In the genomic region with DNA sequence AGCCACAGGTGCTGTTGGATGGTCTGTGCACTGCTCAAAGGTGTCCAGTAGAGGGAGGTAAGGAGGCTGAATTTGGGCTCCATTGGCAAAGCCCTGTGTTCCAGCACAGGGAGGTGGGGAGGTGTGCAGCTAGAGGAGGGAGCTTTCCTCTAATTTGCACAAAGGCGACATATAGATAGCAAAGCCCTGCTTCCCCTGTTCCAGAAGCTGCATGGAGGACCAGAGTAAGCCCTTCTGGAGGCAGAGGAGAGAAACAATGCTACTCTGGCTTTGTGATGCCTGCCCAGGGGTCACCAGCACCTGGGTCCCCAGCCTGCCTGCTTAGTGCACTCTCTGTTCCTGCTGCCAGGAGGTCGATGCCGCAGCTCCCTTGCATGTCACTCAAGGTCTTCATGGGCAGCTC, we compare ENCODE assay signal across 8 cellular contexts. TPM values are rescaled to one million over a fixed set of nuclear protein-coding genes. Genes with fewer than 3 reads are reported as not detected.
DNase-seq lines count a peak whose midpoint lies in the region; ATAC-seq, FAIRE-seq and TF ChIP-seq lines count a peak whose summit lies in the region.

No MANE protein-coding gene starts in this region.

- no peak overlapping the region for H3K27ac ChIP-seq in CD4-positive, alpha-beta T cell (ENCODE audit: low read depth, low read length)
- no peak overlapping the region for H3K27ac ChIP-seq in keratinocyte (ENCODE audit: control insufficient read depth, insufficient read depth, low read length)
- H3K27ac ChIP-seq in substantia nigra (ENCODE audit: low read depth, low read length, poor library complexity, severe bottlenecking): peak overlapping the region; percentile 14

- no peak for TF ChIP-seq POLR2A in GM18505 (IDR thresholded peaks at IDR 0.05; ENCODE audit: borderline replicate concordance, extremely low read depth, insufficient read depth, insufficient read length)

- H3K27me3 ChIP-seq in CD4-positive, alpha-beta T cell (ENCODE audit: control insufficient read depth, insufficient read depth, low read length): peaks cover 34% of the 10 kb centered on the region
- peaks cover 22% of the 10 kb centered on the region for H3K27me3 ChIP-seq in keratinocyte (ENCODE audit: control insufficient read depth, extremely low read depth, insufficient read depth, low read length)

- ATAC-seq in CD4-positive, alpha-beta T cell (ENCODE audit: poor library complexity): no peak
- ATAC-seq in GM18505 (IDR thresholded peaks at IDR 0.05; ENCODE audit: unreplicated experiment) (peak; percentile 74), HG02759 (IDR thresholded peaks at IDR 0.05; ENCODE audit: unreplicated experiment) (peak; percentile 78)

- H3K9ac ChIP-seq in keratinocyte (ENCODE audit: control insufficient read depth, extremely low read depth, insufficient read depth, low read length): no peak overlapping the region

- TF ChIP-seq CTCF in CD4-positive, alpha-beta T cell (IDR thresholded peaks at IDR 0.05): peak; percentile 56
- peak; percentile 84 to 92 (median 90) for TF ChIP-seq CTCF in keratinocyte (optimal IDR thresholded peaks at IDR 0.05 in 1 of 3, IDR thresholded peaks at IDR 0.05 in 1 of 3, conservative IDR thresholded peaks at IDR 0.05 in 1 of 3; ENCODE audit: extremely low read depth in 1 of 3, insufficient read depth in 2 of 3, low read length in 3 of 3)

- peaks cover 4% of the 10 kb centered on the region for H3K9me1 ChIP-seq in keratinocyte (ENCODE audit: control insufficient read depth, extremely low read depth, insufficient read depth, low read length)

- POLR2A ChIA-PET in CD4-positive, alpha-beta T cell (lab: Charles Lee): no interaction called here

- peak; percentile 74 for FAIRE-seq in keratinocyte (lab: Jason Lieb, UNC)

- H3K79me2 ChIP-seq in keratinocyte (ENCODE audit: control insufficient read depth, insufficient read depth, low read length): peaks cover 15% of the 10 kb centered on the region

- H3K4me1 Mint-ChIP-seq in CD4-positive, alpha-beta T cell (ENCODE audit: low read depth): no peaks in the 10 kb centered on the region
- H3K4me1 Mint-ChIP-seq in activated naive CD8-positive, alpha-beta T cell treated with anti-CD3 and anti-CD28 coated beads for 36 hours: peaks cover 3% of the 10 kb centered on the region

- no peak for DNase-seq in CD4-positive, alpha-beta T cell
- DNase-seq in NCI-H1105 treated with DMSO at 0.1 percent for 48 hours (lab: John Stamatoyannopoulos, UW) (peak; percentile 9), keratinocyte (ENCODE audit: low read depth, low spot score) (no peak), substantia nigra (lab: John Stamatoyannopoulos, UW) (peak in 3 of 49 donors; percentile 26 to 45 (median 36)), amniotic stem cell (lab: John Stamatoyannopoulos, UW) (no peak)
- peak; percentile 20 for DNase-seq in activated naive CD8-positive, alpha-beta T cell treated with anti-CD3 and anti-CD28 coated beads for 36 hours

- dilution Hi-C loops in keratinocyte (cut with MboI; ENCODE audit: extremely low pct_ligation_motif_present, low sequenced_read_pairs): no loop called here

- no peaks in the 10 kb centered on the region for H4K20me1 ChIP-seq in keratinocyte (ENCODE audit: control insufficient read depth, extremely low read depth, insufficient read depth, low read length)

- CTCF ChIA-PET in CD4-positive, alpha-beta T cell (lab: Charles Lee): no interaction called here

- intact Hi-C loops in CD4-positive, alpha-beta T cell (cut with DNase I, micrococcal nuclease): loop anchor here in 1 of 2 experiments (5.0 kb wide), 1 partner anchor 246 kb away; no protein-coding TSS in a partner anchor

- H2AFZ ChIP-seq in keratinocyte (ENCODE audit: control insufficient read depth, low read length): no peak overlapping the region

- H3K4me3 ChIP-seq in keratinocyte (ENCODE audit: control insufficient read depth in 2 of 3, extremely low read depth in 1 of 3, insufficient read depth in 2 of 3, low read depth in 1 of 3, low read length in 3 of 3): no peak overlapping the region

- H3K4me2 ChIP-seq in keratinocyte (ENCODE audit: control insufficient read depth, extremely low read depth, insufficient read depth, low read depth, low read length): no peak overlapping the region

- H3K27ac Mint-ChIP-seq in CD4-positive, alpha-beta T cell: no peak overlapping the region
- H3K27ac Mint-ChIP-seq in activated naive CD8-positive, alpha-beta T cell treated with anti-CD3 and anti-CD28 coated beads for 36 hours: no peak overlapping the region

- peaks cover 25% of the 10 kb centered on the region for H3K4me1 ChIP-seq in keratinocyte (ENCODE audit: control insufficient read depth, extremely low read depth, insufficient read depth, low read length)

- no peaks in the 10 kb centered on the region for H3K9me3 Mint-ChIP-seq in CD4-positive, alpha-beta T cell
- no peaks in the 10 kb centered on the region for H3K9me3 Mint-ChIP-seq in activated naive CD8-positive, alpha-beta T cell treated with anti-CD3 and anti-CD28 coated beads for 36 hours

- no peaks in the 10 kb centered on the region for H3K9me3 ChIP-seq in CD4-positive, alpha-beta T cell (ENCODE audit: control insufficient read depth, low read length)
- H3K9me3 ChIP-seq in keratinocyte (ENCODE audit: control insufficient read depth, low read depth, low read length): no peaks in the 10 kb centered on the region

- no peak overlapping the region for H3K4me3 Mint-ChIP-seq in CD4-positive, alpha-beta T cell
- H3K4me3 Mint-ChIP-seq in activated naive CD8-positive, alpha-beta T cell treated with anti-CD3 and anti-CD28 coated beads for 36 hours: no peak overlapping the region

- no peaks in the 10 kb centered on the region for H3K36me3 ChIP-seq in keratinocyte (ENCODE audit: control insufficient read depth in 2 of 2, extremely low read depth in 1 of 2, insufficient read depth in 2 of 2, low read length in 2 of 2)

- peaks cover 71% of the 10 kb centered on the region for H3K27me3 Mint-ChIP-seq in CD4-positive, alpha-beta T cell
- H3K27me3 Mint-ChIP-seq in activated naive CD8-positive, alpha-beta T cell treated with anti-CD3 and anti-CD28 coated beads for 36 hours: peaks cover 53% of the 10 kb centered on the region

- H3K36me3 Mint-ChIP-seq in CD4-positive, alpha-beta T cell (ENCODE audit: low read depth): no peaks in the 10 kb centered on the region
- no peaks in the 10 kb centered on the region for H3K36me3 Mint-ChIP-seq in activated naive CD8-positive, alpha-beta T cell treated with anti-CD3 and anti-CD28 coated beads for 36 hours

RNA-seq across cellular contexts. Expression of gene ARHGAP22, which starts 3.4 kb away (rescaled TPM):
- total RNA-seq in CD4-positive, alpha-beta T cell: not detected
- not detected for total RNA-seq in activated naive CD8-positive, alpha-beta T cell treated with anti-CD3 and anti-CD28 coated beads for 36 hours
- polyA plus RNA-seq in keratinocyte: 4.9 to 8.7 TPM (median 6.4 TPM) in 3 replicates
- polyA plus RNA-seq in keratinocyte (2011; ENCODE audit: low read depth): 3.0 TPM
- polyA plus RNA-seq in keratinocyte (2011; cell fraction: cytosol; rRNA removed): 4.1 and 7.4 TPM in 2 replicates
- 10.3 and 11.8 TPM in 2 replicates for polyA plus RNA-seq in keratinocyte (2011; cell fraction: nucleus; rRNA removed)
- polyA plus RNA-seq in keratinocyte (2012; ENCODE audit: low replicate concordance): 2.9 and 17.7 TPM in 2 replicates
- polyA minus RNA-seq in keratinocyte: 3.5 to 8.1 TPM (median 3.5 TPM) in 3 replicates
- 10.4 TPM for polyA minus RNA-seq in keratinocyte (2011; cell fraction: cytosol; rRNA and poly(A)+ RNA removed)
- polyA minus RNA-seq in keratinocyte (2011; cell fraction: nucleus; rRNA and poly(A)+ RNA removed): 6.7 and 8.0 TPM in 2 replicates

Comparison
In these comparisons a context has a peak if more than half of its experiments do, and no peak if none do; other contexts are left out.
1. DNase-seq: peak in NCI-H1105 treated with DMSO at 0.1 percent for 48 hours (single experiment) and activated naive CD8-positive, alpha-beta T cell treated with anti-CD3 and anti-CD28 coated beads for 36 hours (single experiment); none in CD4-positive, alpha-beta T cell (0 of 10), keratinocyte (single experiment) and amniotic stem cell (single experiment).